Comparison of ENCODE assay signal across 19 cellular contexts in genomic region chr3:140399853-140400252, GRCh38.
A peak's percentile ranks its signal among the peaks of the same experiment; 100 is the strongest.
DNase-seq lines count a peak whose midpoint lies in the region; ATAC-seq, FAIRE-seq and TF ChIP-seq lines count a peak whose summit lies in the region.
"Had no signal": no experiment of that assay in that cellular context is flagged by ENCODE, and none has a peak within 500 bp of the region (broad histone marks: within the 10 kb centered on the region; RNA-seq: fewer than 3 reads in every experiment).

No MANE protein-coding gene starts in this region.

- H3K4me3 ChIP-seq in fibroblast of mammary gland (ENCODE audit: control insufficient read depth, low read depth, low read length), result no peak overlapping the region
- H3K4me3 ChIP-seq: A549, BLaER1, HAP-1 had no signal

- H3K27ac Mint-ChIP-seq in Calu3 (ENCODE audit: unreplicated experiment), result no peak overlapping the region
- no peak overlapping the region for H3K27ac Mint-ChIP-seq in type B pancreatic cell
- H3K27ac Mint-ChIP-seq: CD8-positive, alpha-beta T cell; T-helper 1 cell treated with Interleukin-12 subunit alpha and Interleukin-12 subunit beta and Interleukin-4 antibody, amounts not matched to agents 30 μg/mL and 1 μg/mL, for 36 hours had no signal

- intact Hi-C loops in Calu3 (cut with micrococcal nuclease; ENCODE audit: unreplicated experiment), result no loop called here

- CTCF ChIA-PET in Calu3 (lab: Charles Lee), result no interaction called here

- no peak for TF ChIP-seq CTCF in fibroblast of mammary gland (conservative IDR thresholded peaks at IDR 0.05; ENCODE audit: control insufficient read depth, insufficient read depth, low read depth, low read length)
- no peak for TF ChIP-seq CTCF in Calu3 (IDR thresholded peaks at IDR 0.05; ENCODE audit: unreplicated experiment)
- TF ChIP-seq CTCF in type B pancreatic cell (conservative IDR thresholded peaks at IDR 0.05), result no peak

- H3K4me3 Mint-ChIP-seq in Calu3 (ENCODE audit: low read depth, unreplicated experiment) (no peak overlapping the region), type B pancreatic cell (no peak overlapping the region)
- H3K4me3 Mint-ChIP-seq: CD8-positive, alpha-beta T cell; T-helper 1 cell treated with Interleukin-12 subunit alpha and Interleukin-12 subunit beta and Interleukin-4 antibody, amounts not matched to agents 30 μg/mL and 1 μg/mL, for 36 hours had no signal

- no peaks in the 10 kb centered on the region for H3K36me3 Mint-ChIP-seq in Calu3 (ENCODE audit: insufficient read depth, unreplicated experiment)
- no peaks in the 10 kb centered on the region for H3K36me3 Mint-ChIP-seq in type B pancreatic cell
- H3K36me3 Mint-ChIP-seq: CD8-positive, alpha-beta T cell had no signal

- DNase-seq in MV-4-11 (lab: John Stamatoyannopoulos, UW) (peak; percentile 86), SKM-1 (lab: John Stamatoyannopoulos, UW; ENCODE audit: unreplicated experiment) (peak; percentile 27), fibroblast of mammary gland (ENCODE audit: low read depth) (peak; percentile 9), Calu3 (no peak), type B pancreatic cell (ENCODE audit: extremely low spot score, unreplicated experiment) (no peak), HTR-8/SVneo (ENCODE audit: insufficient read length, low spot score) (no peak)
- DNase-seq: CD8-positive, alpha-beta T cell; DMS79; NCI-H1092; NCI-H1436 treated with DMSO at 0.1 percent for 48 hours; NCI-H2029; NCI-H345; NCI-H524 treated with DMSO at 0.1 percent for 48 hours; SHP77 had no signal

- H3K27me3 Mint-ChIP-seq in Calu3 (ENCODE audit: unreplicated experiment) (no peaks in the 10 kb centered on the region), type B pancreatic cell (no peaks in the 10 kb centered on the region)

- no TSS peak for BruUV-seq in Calu3 (replicated peaks; lab: Mats Ljungman, UMichigan)

- no peak for FAIRE-seq in HTR-8/SVneo (lab: Jason Lieb, UNC)
- FAIRE-seq: A549 had no signal

- no peaks in the 10 kb centered on the region for H3K9me3 Mint-ChIP-seq in Calu3 (ENCODE audit: low read depth, unreplicated experiment)
- no peaks in the 10 kb centered on the region for H3K9me3 Mint-ChIP-seq in type B pancreatic cell
- H3K9me3 Mint-ChIP-seq: CD8-positive, alpha-beta T cell; T-helper 1 cell treated with Interleukin-12 subunit alpha and Interleukin-12 subunit beta and Interleukin-4 antibody, amounts not matched to agents 30 μg/mL and 1 μg/mL, for 36 hours had no signal

- no peaks in the 10 kb centered on the region for H3K4me1 Mint-ChIP-seq in Calu3 (ENCODE audit: low read depth, unreplicated experiment)
- H3K4me1 Mint-ChIP-seq in type B pancreatic cell (ENCODE audit: unreplicated experiment), result peaks cover 11% of the 10 kb centered on the region

- peak; percentile 51 for ATAC-seq in GM19324 (IDR thresholded peaks at IDR 0.05; ENCODE audit: low FRiP score, unreplicated experiment)
- ATAC-seq: A549; CD8-positive, alpha-beta T cell had no signal

Comparison
In these comparisons a context has a peak if more than half of its experiments do, and no peak if none do; other contexts are left out.
1. DNase-seq: peak in MV-4-11 (single experiment), SKM-1 (single experiment) and fibroblast of mammary gland (single experiment); none in Calu3 (single experiment), type B pancreatic cell (single experiment) and HTR-8/SVneo (single experiment).